In genomic region chr6:45728674-45729073, GRCh38 we compare ENCODE assay signal across 17 cellular contexts.
A peak's percentile ranks its signal among the peaks of the same experiment; 100 is the strongest.
DNase-seq lines count a peak whose midpoint lies in the region; ATAC-seq and TF ChIP-seq lines count a peak whose summit lies in the region.
"Had no signal": no experiment of that assay in that cellular context is flagged by ENCODE, and none has a peak within 500 bp of the region (broad histone marks: within the 10 kb centered on the region; RNA-seq: fewer than 3 reads in every experiment).

No MANE protein-coding gene starts in this region.

- intact Hi-C loops in prostate gland (cut with DNase I): no loop called here

- H3K36me3 ChIP-seq in prostate gland: no peaks in the 10 kb centered on the region
- H3K36me3 ChIP-seq: lower lobe of right lung, right atrium auricular region had no signal

- no peaks in the 10 kb centered on the region for H3K9me3 ChIP-seq in prostate gland
- H3K9me3 ChIP-seq: lower lobe of right lung, right atrium auricular region had no signal

- ATAC-seq in GM19397 (IDR thresholded peaks at IDR 0.05; ENCODE audit: unreplicated experiment) (no peak), HG03175 (IDR thresholded peaks at IDR 0.05; ENCODE audit: unreplicated experiment) (no peak)
- ATAC-seq: lower lobe of right lung had no signal

- H3K4me1 ChIP-seq in prostate gland (replicated peaks): no peaks in the 10 kb centered on the region
- H3K4me1 ChIP-seq: lower lobe of right lung had no signal

- WGBS in prostate gland: 38% methylated on average over 3 of the region's 3 CpGs

- no peak overlapping the region for H3K27ac ChIP-seq in prostate gland
- H3K27ac ChIP-seq: lower lobe of right lung, right atrium auricular region had no signal

- H3K4me3 ChIP-seq in epithelial cell of esophagus (ENCODE audit: low read length) (no peak overlapping the region), prostate gland (no peak overlapping the region)
- H3K4me3 ChIP-seq: lower lobe of right lung, right atrium auricular region had no signal

- H3K27me3 ChIP-seq in prostate gland (replicated peaks; ENCODE audit: insufficient read depth): no peaks in the 10 kb centered on the region
- H3K27me3 ChIP-seq: right atrium auricular region had no signal

- TF ChIP-seq CTCF in epithelial cell of esophagus (IDR thresholded peaks at IDR 0.05; ENCODE audit: insufficient read depth, low read depth, low read length, missing control alignments): no peak
- no peak for TF ChIP-seq CTCF in prostate gland (IDR thresholded peaks at IDR 0.05)

- peak; percentile 48 for DNase-seq in HCEC 1CT
- DNase-seq in RPMI8226: peak; percentile 35
- peak; percentile 88 for DNase-seq in epithelial cell of esophagus (ENCODE audit: low read depth)
- peak; percentile 51 for DNase-seq in prostate gland (ENCODE audit: low spot score)
- no peak for DNase-seq in NCI-H82 (lab: John Stamatoyannopoulos, UW)
- DNase-seq: activated CD4-positive, alpha-beta T cell treated with anti-CD3 and anti-CD28 coated beads, Interleukin-2, amount 10 ng/mL, durations not matched to agents 24 days and 14 days; activated naive CD8-positive, alpha-beta T cell treated with anti-CD3 and anti-CD28 coated beads, Interleukin-2, amount 10 ng/mL, durations not matched to agents 7 days and 5 days; CD4-positive, alpha-beta T cell; erythroblast; lower lobe of right lung; NCI-H69; stimulated activated CD4-positive, alpha-beta T cell treated with anti-CD3 and anti-CD28 coated beads, Interleukin-4, amount 100 ng/mL, for 1 hour; T-helper 9 cell; trophoblast cell had no signal

- no peak for TF ChIP-seq POLR2A in prostate gland (IDR thresholded peaks at IDR 0.05)
